ENCODE assay signal across 21 cellular contexts in genomic region chr6:41528409-41528963, GRCh38. TPM values are rescaled to one million over a fixed set of nuclear protein-coding genes. Genes with fewer than 3 reads are reported as not detected.
A peak's percentile ranks its signal among the peaks of the same experiment; 100 is the strongest.
DNase-seq lines count a peak whose midpoint lies in the region; ATAC-seq and TF ChIP-seq lines count a peak whose summit lies in the region.
"Had no signal": no experiment of that assay in that cellular context is flagged by ENCODE, and none has a peak within 500 bp of the region (broad histone marks: within the 10 kb centered on the region; RNA-seq: fewer than 3 reads in every experiment).

No MANE protein-coding gene starts in this region.

- H3K18ac ChIP-seq in mesendoderm (ENCODE audit: low read length) = no peak overlapping the region

- peak overlapping the region; percentile 52 for H3K27ac Mint-ChIP-seq in Caco-2 (ENCODE audit: unreplicated experiment)
- H3K27ac Mint-ChIP-seq in activated B cell treated with CpG ODN at 0.5 μM for 24 hours = peak overlapping the region; percentile 25
- H3K27ac Mint-ChIP-seq in stimulated activated memory B cell treated with anti-CD40 and anti-IgM and Interleukin-4, amounts not matched to agents 10 μg/mL and 1 μg/mL and 100 μg/mL, for 72 hours = peak overlapping the region; percentile 58
- H3K27ac Mint-ChIP-seq: activated naive CD8-positive, alpha-beta T cell treated with anti-CD3 and anti-CD28 coated beads for 36 hours had no signal

- no peaks in the 10 kb centered on the region; the same call in 1 of the 2 replicates for H3K36me3 ChIP-seq in Caco-2 (ENCODE audit: control insufficient read depth, insufficient read depth, low read length)
- H3K36me3 ChIP-seq in mesendoderm (ENCODE audit: control insufficient read depth, insufficient read depth, low read length) = no peaks in the 10 kb centered on the region
- H3K36me3 ChIP-seq: ascending aorta, sigmoid colon had no signal

- H3K27me3 ChIP-seq in Caco-2 (replicated peaks; ENCODE audit: control insufficient read depth, insufficient read depth, low read length) = no peaks in the 10 kb centered on the region
- H3K27me3 ChIP-seq in mesendoderm (ENCODE audit: insufficient read depth, low read length, poor library complexity) = no peaks in the 10 kb centered on the region
- H3K27me3 ChIP-seq: ascending aorta had no signal

- H2BK15ac ChIP-seq in mesendoderm (replicated peaks; ENCODE audit: low read depth) = no peak overlapping the region

- no peak overlapping the region for H2AK5ac ChIP-seq in mesendoderm (ENCODE audit: low read length)

- ATAC-seq in activated B cell treated with CpG ODN at 0.5 μM for 24 hours (ENCODE audit: low read depth) (no peak), HG02852 (IDR thresholded peaks at IDR 0.05; ENCODE audit: unreplicated experiment) (no peak), GM19395 (IDR thresholded peaks at IDR 0.05; ENCODE audit: unreplicated experiment) (no peak), HG02840 (IDR thresholded peaks at IDR 0.05; ENCODE audit: low FRiP score, unreplicated experiment) (no peak), GM18519 (IDR thresholded peaks at IDR 0.05; ENCODE audit: low FRiP score, unreplicated experiment) (no peak)
- ATAC-seq in stimulated activated memory B cell treated with anti-CD40 and anti-IgM and Interleukin-4, amounts not matched to agents 10 μg/mL and 1 μg/mL and 100 μg/mL, for 72 hours = no peak
- ATAC-seq: Panc1 had no signal

- no peak overlapping the region for H2BK120ac ChIP-seq in mesendoderm (ENCODE audit: low read depth, low read length)

- no CpG with 5 or more reads among the region's 11 CpGs for WGBS in mesendoderm (ENCODE audit: extremely low coverage, insufficient coverage, low lambda C conversion rate)

- no peak for TF ChIP-seq CTCF in Caco-2 (IDR thresholded peaks at IDR 0.05; ENCODE audit: insufficient read depth in 1 of 2, low read depth in 1 of 2, low read length in 1 of 2, severe bottlenecking in 1 of 2, unreplicated experiment in 1 of 2)
- no peak for TF ChIP-seq CTCF in activated B cell treated with CpG ODN at 0.5 μM for 24 hours (IDR thresholded peaks at IDR 0.05)

- intact Hi-C loops in Caco-2 (cut with micrococcal nuclease; ENCODE audit: unreplicated experiment) = no loop called here
- intact Hi-C loops in activated B cell treated with CpG ODN at 0.5 μM for 24 hours (cut with micrococcal nuclease) = no loop called here

- H3K79me2 ChIP-seq in mesendoderm (ENCODE audit: control insufficient read depth, insufficient read depth, low read length) = no peaks in the 10 kb centered on the region

- H2BK5ac ChIP-seq in mesendoderm (ENCODE audit: low read length) = no peak overlapping the region

- no peak overlapping the region for H3K4ac ChIP-seq in mesendoderm (ENCODE audit: low read depth, low read length)

- no peaks in the 10 kb centered on the region for H3K79me1 ChIP-seq in mesendoderm (ENCODE audit: low read length)

- H3K4me3 ChIP-seq in Caco-2 (ENCODE audit: low read depth, low read length) (no peak overlapping the region), mesendoderm (ENCODE audit: low read length) (no peak overlapping the region)
- H3K4me3 ChIP-seq: sigmoid colon had no signal

- no TSS peak for BruUV-seq in Caco-2 (replicated peaks; lab: Mats Ljungman, UMichigan)

- H3K4me1 Mint-ChIP-seq in Caco-2 (ENCODE audit: low read depth, unreplicated experiment) = peaks cover 57% of the 10 kb centered on the region
- H3K4me1 Mint-ChIP-seq in activated B cell treated with CpG ODN at 0.5 μM for 24 hours = peaks cover 61% of the 10 kb centered on the region
- H3K4me1 Mint-ChIP-seq in stimulated activated memory B cell treated with anti-CD40 and anti-IgM and Interleukin-4, amounts not matched to agents 10 μg/mL and 1 μg/mL and 100 μg/mL, for 72 hours = peaks cover 41% of the 10 kb centered on the region

- H3K9ac ChIP-seq in mesendoderm (ENCODE audit: low read length) = no peak overlapping the region

- H3K4me3 Mint-ChIP-seq in Caco-2 (ENCODE audit: unreplicated experiment) (no peak overlapping the region), activated B cell treated with CpG ODN at 0.5 μM for 24 hours (peak overlapping the region; percentile 59)
- H3K4me3 Mint-ChIP-seq in stimulated activated memory B cell treated with anti-CD40 and anti-IgM and Interleukin-4, amounts not matched to agents 10 μg/mL and 1 μg/mL and 100 μg/mL, for 72 hours = no peak overlapping the region
- H3K4me3 Mint-ChIP-seq: activated naive CD8-positive, alpha-beta T cell treated with anti-CD3 and anti-CD28 coated beads for 36 hours; neural crest cell had no signal

- no peaks in the 10 kb centered on the region for H3K9me3 ChIP-seq in Caco-2
- H3K9me3 ChIP-seq: ascending aorta, sigmoid colon had no signal

- POLR2A ChIA-PET in Caco-2 (lab: Charles Lee) = no interaction called here
- POLR2A ChIA-PET in activated B cell treated with CpG ODN at 0.5 μM for 24 hours (lab: Charles Lee) = interaction anchor here (1.0 to 5.1 kb wide), 4 partner anchors 23 to 101 kb away, joined by 3 to 97 read pairs (median 6); no protein-coding TSS in a partner anchor

- H3K36me3 Mint-ChIP-seq in Caco-2 (ENCODE audit: insufficient read depth, unreplicated experiment) = no peaks in the 10 kb centered on the region
- H3K36me3 Mint-ChIP-seq in activated B cell treated with CpG ODN at 0.5 μM for 24 hours (ENCODE audit: low read depth) = no peaks in the 10 kb centered on the region
- H3K36me3 Mint-ChIP-seq in stimulated activated memory B cell treated with anti-CD40 and anti-IgM and Interleukin-4, amounts not matched to agents 10 μg/mL and 1 μg/mL and 100 μg/mL, for 72 hours = no peaks in the 10 kb centered on the region

- peak overlapping the region; percentile 18 for H3K23ac ChIP-seq in mesendoderm (ENCODE audit: low read length)

- no peak overlapping the region for H3K56ac ChIP-seq in mesendoderm (ENCODE audit: low read length)

- H4K8ac ChIP-seq in mesendoderm (ENCODE audit: low read depth, low read length) = no peak overlapping the region

- H3K27me3 Mint-ChIP-seq in Caco-2 (ENCODE audit: insufficient read depth, unreplicated experiment) (no peaks in the 10 kb centered on the region), activated B cell treated with CpG ODN at 0.5 μM for 24 hours (peaks cover 3% of the 10 kb centered on the region)
- peaks cover 15% of the 10 kb centered on the region for H3K27me3 Mint-ChIP-seq in stimulated activated memory B cell treated with anti-CD40 and anti-IgM and Interleukin-4, amounts not matched to agents 10 μg/mL and 1 μg/mL and 100 μg/mL, for 72 hours

- peaks cover 35% of the 10 kb centered on the region for H3K4me1 ChIP-seq in Caco-2
- peaks cover 3% of the 10 kb centered on the region for H3K4me1 ChIP-seq in mesendoderm (ENCODE audit: control insufficient read depth, low read depth, low read length)

- H4K5ac ChIP-seq in mesendoderm (ENCODE audit: low read length) = no peak overlapping the region

- no peak overlapping the region for H3K4me2 ChIP-seq in mesendoderm (ENCODE audit: low read length)

- H3K9me3 Mint-ChIP-seq in Caco-2 (ENCODE audit: unreplicated experiment) (no peaks in the 10 kb centered on the region), activated B cell treated with CpG ODN at 0.5 μM for 24 hours (no peaks in the 10 kb centered on the region)
- H3K9me3 Mint-ChIP-seq in stimulated activated memory B cell treated with anti-CD40 and anti-IgM and Interleukin-4, amounts not matched to agents 10 μg/mL and 1 μg/mL and 100 μg/mL, for 72 hours = no peaks in the 10 kb centered on the region
- H3K9me3 Mint-ChIP-seq: activated naive CD8-positive, alpha-beta T cell treated with anti-CD3 and anti-CD28 coated beads for 36 hours; neural crest cell had no signal

- H3K27ac ChIP-seq in mesendoderm (ENCODE audit: low read depth, low read length) = no peak overlapping the region
- H3K27ac ChIP-seq: ascending aorta, sigmoid colon had no signal

- CTCF ChIA-PET in Caco-2 (lab: Charles Lee) (no interaction called here), activated B cell treated with CpG ODN at 0.5 μM for 24 hours (lab: Charles Lee) (no interaction called here)

- DNase-seq in Caco-2 (no peak), activated B cell treated with CpG ODN at 0.5 μM for 24 hours (peak; percentile 34), mesendoderm (no peak)
- DNase-seq: activated effector memory CD4-positive, alpha-beta T cell treated with anti-CD3 and anti-CD28 coated beads, Interleukin-2, amount 50 U/mL, for 16 hours; activated naive CD8-positive, alpha-beta T cell treated with anti-CD3 and anti-CD28 coated beads for 36 hours; islet precursor cell; NCI-H187; NCI-H2227 treated with DMSO at 0.1 percent for 48 hours; NCI-H526 treated with DMSO at 0.1 percent for 48 hours; SHP77 treated with DMSO at 0.1 percent for 48 hours; sigmoid colon; stimulated activated CD4-positive, alpha-beta T cell treated with anti-CD3 and anti-CD28 coated beads, Interleukin-4, amount 100 ng/mL, for 4 hours; stimulated activated naive CD4-positive, alpha-beta T cell had no signal

RNA-seq across cellular contexts. Expression of gene FOXP4, which starts 17.7 kb away (rescaled TPM):
- total RNA-seq in Caco-2 (2022) (108 and 117 TPM in 2 replicates), activated B cell treated with CpG ODN at 0.5 μM for 24 hours (37.8 and 40.7 TPM in 2 replicates)
- polyA plus RNA-seq in mesendoderm (2013, experiment 1 of 2) = 9.2 TPM
- 8.4 TPM for polyA plus RNA-seq in mesendoderm (2013, experiment 2 of 2)
